Comparison of ENCODE assay signal across 21 cellular contexts in genomic region chr11:15613799-15614198, GRCh38.
"Had no signal": no experiment of that assay in that cellular context is flagged by ENCODE, and none has a peak within 500 bp of the region (broad histone marks: within the 10 kb centered on the region; RNA-seq: fewer than 3 reads in every experiment).

No MANE protein-coding gene starts in this region.

- DNase-seq: activated CD4-positive, alpha-beta T cell treated with anti-CD3 and anti-CD28 coated beads for 1 hour; activated CD4-positive, alpha-beta T cell treated with anti-CD3 and anti-CD28 coated beads, Interleukin-2, amount 50 U/mL, for 1 hour; activated CD8-positive, alpha-beta T cell treated with anti-CD3 and anti-CD28 coated beads for 36 hours; activated T-cell treated with anti-CD3 and anti-CD28 coated beads, Interleukin-2, amount 50 U/mL, for 4 hours; anterior cingulate cortex; cerebellar nuclear complex; dorsolateral prefrontal cortex; effector memory CD4-positive, alpha-beta T cell; erythroblast; head of caudate nucleus; nephron progenitor cell; retina; spleen; stimulated activated naive CD4-positive, alpha-beta T cell; T-helper 17 cell; T1000; tibial artery had no signal

- H3K9me3 Mint-ChIP-seq: activated CD8-positive, alpha-beta T cell treated with anti-CD3 and anti-CD28 coated beads for 36 hours; activated T-cell treated with anti-CD3 and anti-CD28 coated beads, Interleukin-2, amount 50 U/mL, for 4 hours; activated T-helper 17 cell treated with anti-CD3 and anti-CD28 coated beads, Interleukin-2, amount 50 U/mL, for 72 hours; nephron progenitor cell had no signal

- H3K27ac Mint-ChIP-seq: activated CD8-positive, alpha-beta T cell treated with anti-CD3 and anti-CD28 coated beads for 36 hours; activated naive CD4-positive, alpha-beta T cell treated with anti-CD3 and anti-CD28 coated beads, Interleukin-2, amount 50 U/mL, for 24 hours; activated T-helper 17 cell treated with anti-CD3 and anti-CD28 coated beads, Interleukin-2, amount 50 U/mL, for 72 hours; nephron progenitor cell; T-helper 17 cell; WTC11 had no signal

- H3K4me1 Mint-ChIP-seq: activated naive CD4-positive, alpha-beta T cell treated with anti-CD3 and anti-CD28 coated beads, Interleukin-2, amount 50 U/mL, for 24 hours; activated T-helper 17 cell treated with anti-CD3 and anti-CD28 coated beads, Interleukin-2, amount 50 U/mL, for 72 hours; T-helper 17 cell had no signal

- H3K36me3 Mint-ChIP-seq: activated naive CD4-positive, alpha-beta T cell treated with anti-CD3 and anti-CD28 coated beads, Interleukin-2, amount 50 U/mL, for 24 hours had no signal

- H3K27me3 Mint-ChIP-seq: activated CD8-positive, alpha-beta T cell treated with anti-CD3 and anti-CD28 coated beads for 36 hours; activated naive CD4-positive, alpha-beta T cell treated with anti-CD3 and anti-CD28 coated beads, Interleukin-2, amount 50 U/mL, for 24 hours had no signal

- H3K4me3 Mint-ChIP-seq: activated CD8-positive, alpha-beta T cell treated with anti-CD3 and anti-CD28 coated beads for 36 hours; activated naive CD4-positive, alpha-beta T cell treated with anti-CD3 and anti-CD28 coated beads, Interleukin-2, amount 50 U/mL, for 24 hours; activated T-cell treated with anti-CD3 and anti-CD28 coated beads, Interleukin-2, amount 50 U/mL, for 4 hours; activated T-helper 17 cell treated with anti-CD3 and anti-CD28 coated beads, Interleukin-2, amount 50 U/mL, for 72 hours; nephron progenitor cell; T-helper 17 cell; WTC11 had no signal

- ATAC-seq: activated CD8-positive, alpha-beta T cell treated with anti-CD3 and anti-CD28 coated beads for 36 hours; activated T-cell treated with anti-CD3 and anti-CD28 coated beads, Interleukin-2, amount 50 U/mL, for 4 hours; activated T-helper 17 cell treated with anti-CD3 and anti-CD28 coated beads, Interleukin-2, amount 50 U/mL, for 72 hours; left lobe of liver; T-helper 17 cell; WTC11 had no signal
